Comparison of ENCODE assay signal across 1 cellular context in the genomic region with DNA sequence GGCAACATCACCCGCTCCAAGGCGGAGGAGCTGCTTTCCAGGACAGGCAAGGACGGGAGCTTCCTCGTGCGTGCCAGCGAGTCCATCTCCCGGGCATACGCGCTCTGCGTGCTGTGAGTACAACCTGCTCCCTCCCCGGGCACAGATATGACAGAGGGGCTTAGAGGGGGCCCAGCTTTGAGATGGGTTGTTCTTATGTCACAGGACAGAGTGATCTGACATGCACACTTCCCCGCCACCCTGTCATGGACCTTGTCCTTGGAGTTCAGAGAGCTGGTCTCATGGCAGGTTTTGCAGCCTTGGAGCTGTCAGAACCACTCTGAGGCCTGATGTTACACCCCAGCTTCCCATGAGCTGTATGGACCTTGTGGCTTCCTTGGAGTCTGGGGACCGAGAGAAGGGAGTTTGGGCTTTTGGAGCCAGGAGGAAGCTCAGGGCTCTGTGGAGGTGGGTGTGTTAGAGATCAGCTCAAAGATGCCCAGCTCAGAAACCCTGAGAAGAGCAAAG.
TF ChIP-seq lines count a peak whose summit lies in the region.

No MANE protein-coding gene starts in this region.

TF ChIP-seq in GM23338, 12 proteins besides CTCF, POLR2A, EP300 and RAD21 (continued from another document):
- TF ChIP-seq, protein P1, sequence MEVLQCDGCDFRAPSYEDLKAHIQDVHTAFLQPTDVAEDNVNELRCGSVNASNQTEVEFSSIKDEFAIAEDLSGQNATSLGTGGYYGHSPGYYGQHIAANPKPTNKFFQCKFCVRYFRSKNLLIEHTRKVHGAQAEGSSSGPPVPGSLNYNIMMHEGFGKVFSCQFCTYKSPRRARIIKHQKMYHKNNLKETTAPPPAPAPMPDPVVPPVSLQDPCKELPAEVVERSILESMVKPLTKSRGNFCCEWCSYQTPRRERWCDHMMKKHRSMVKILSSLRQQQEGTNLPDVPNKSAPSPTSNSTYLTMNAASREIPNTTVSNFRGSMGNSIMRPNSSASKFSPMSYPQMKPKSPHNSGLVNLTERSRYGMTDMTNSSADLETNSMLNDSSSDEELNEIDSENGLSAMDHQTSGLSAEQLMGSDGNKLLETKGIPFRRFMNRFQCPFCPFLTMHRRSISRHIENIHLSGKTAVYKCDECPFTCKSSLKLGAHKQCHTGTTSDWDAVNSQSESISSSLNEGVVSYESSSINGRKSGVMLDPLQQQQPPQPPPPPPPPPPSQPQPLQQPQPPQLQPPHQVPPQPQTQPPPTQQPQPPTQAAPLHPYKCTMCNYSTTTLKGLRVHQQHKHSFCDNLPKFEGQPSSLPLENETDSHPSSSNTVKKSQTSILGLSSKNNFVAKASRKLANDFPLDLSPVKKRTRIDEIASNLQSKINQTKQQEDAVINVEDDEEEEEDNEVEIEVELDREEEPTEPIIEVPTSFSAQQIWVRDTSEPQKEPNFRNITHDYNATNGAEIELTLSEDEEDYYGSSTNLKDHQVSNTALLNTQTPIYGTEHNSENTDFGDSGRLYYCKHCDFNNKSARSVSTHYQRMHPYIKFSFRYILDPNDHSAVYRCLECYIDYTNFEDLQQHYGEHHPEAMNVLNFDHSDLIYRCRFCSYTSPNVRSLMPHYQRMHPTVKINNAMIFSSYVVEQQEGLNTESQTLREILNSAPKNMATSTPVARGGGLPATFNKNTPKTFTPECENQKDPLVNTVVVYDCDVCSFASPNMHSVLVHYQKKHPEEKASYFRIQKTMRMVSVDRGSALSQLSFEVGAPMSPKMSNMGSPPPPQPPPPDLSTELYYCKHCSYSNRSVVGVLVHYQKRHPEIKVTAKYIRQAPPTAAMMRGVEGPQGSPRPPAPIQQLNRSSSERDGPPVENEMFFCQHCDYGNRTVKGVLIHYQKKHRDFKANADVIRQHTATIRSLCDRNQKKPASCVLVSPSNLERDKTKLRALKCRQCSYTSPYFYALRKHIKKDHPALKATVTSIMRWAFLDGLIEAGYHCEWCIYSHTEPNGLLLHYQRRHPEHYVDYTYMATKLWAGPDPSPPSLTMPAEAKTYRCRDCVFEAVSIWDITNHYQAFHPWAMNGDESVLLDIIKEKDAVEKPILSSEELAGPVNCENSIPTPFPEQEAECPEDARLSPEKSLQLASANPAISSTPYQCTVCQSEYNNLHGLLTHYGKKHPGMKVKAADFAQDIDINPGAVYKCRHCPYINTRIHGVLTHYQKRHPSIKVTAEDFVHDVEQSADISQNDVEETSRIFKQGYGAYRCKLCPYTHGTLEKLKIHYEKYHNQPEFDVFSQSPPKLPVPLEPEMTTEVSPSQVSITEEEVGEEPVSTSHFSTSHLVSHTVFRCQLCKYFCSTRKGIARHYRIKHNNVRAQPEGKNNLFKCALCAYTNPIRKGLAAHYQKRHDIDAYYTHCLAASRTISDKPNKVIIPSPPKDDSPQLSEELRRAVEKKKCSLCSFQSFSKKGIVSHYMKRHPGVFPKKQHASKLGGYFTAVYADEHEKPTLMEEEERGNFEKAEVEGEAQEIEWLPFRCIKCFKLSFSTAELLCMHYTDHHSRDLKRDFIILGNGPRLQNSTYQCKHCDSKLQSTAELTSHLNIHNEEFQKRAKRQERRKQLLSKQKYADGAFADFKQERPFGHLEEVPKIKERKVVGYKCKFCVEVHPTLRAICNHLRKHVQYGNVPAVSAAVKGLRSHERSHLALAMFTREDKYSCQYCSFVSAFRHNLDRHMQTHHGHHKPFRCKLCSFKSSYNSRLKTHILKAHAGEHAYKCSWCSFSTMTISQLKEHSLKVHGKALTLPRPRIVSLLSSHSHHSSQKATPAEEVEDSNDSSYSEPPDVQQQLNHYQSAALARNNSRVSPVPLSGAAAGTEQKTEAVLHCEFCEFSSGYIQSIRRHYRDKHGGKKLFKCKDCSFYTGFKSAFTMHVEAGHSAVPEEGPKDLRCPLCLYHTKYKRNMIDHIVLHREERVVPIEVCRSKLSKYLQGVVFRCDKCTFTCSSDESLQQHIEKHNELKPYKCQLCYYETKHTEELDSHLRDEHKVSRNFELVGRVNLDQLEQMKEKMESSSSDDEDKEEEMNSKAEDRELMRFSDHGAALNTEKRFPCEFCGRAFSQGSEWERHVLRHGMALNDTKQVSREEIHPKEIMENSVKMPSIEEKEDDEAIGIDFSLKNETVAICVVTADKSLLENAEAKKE (CRISPR knock-in tag; IDR thresholded peaks at IDR 0.05), result no peak
